8 cellular contexts compared by ENCODE assay signal in the genomic region with DNA sequence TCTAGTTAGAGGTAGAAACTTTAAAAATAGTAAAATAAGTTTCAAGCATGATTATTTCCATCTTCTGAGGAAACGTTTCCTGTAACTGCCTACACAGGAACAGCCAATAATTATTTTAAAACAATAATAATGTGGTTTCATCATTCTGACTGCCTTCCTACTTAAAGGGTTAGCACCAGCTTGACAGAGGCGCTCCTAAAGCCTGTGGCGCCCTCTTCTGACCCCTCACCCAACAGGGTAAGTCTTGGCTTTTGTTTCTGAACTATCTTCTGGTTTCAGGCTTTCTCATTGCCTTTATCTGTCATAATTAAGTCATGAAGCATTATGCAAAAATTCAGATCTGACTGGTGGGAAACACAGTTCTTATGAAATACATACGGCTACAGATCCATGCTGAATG.
DNase-seq lines count a peak whose midpoint lies in the region; ATAC-seq and TF ChIP-seq lines count a peak whose summit lies in the region.
"Had no signal": no experiment of that assay in that cellular context is flagged by ENCODE, and none has a peak within 500 bp of the region (broad histone marks: within the 10 kb centered on the region; RNA-seq: fewer than 3 reads in every experiment).

No MANE protein-coding gene starts in this region.

- TF ChIP-seq CTCF in SU-DHL-6 (IDR thresholded peaks at IDR 0.05; ENCODE audit: insufficient read depth, low read length, poor library complexity, severe bottlenecking) (peak; percentile 33), vagina (IDR thresholded peaks at IDR 0.05) (no peak)

- no peaks in the 10 kb centered on the region for H3K9me2 ChIP-seq in SU-DHL-6 (replicated peaks; ENCODE audit: insufficient read depth, low read length)

- H3K36me3 Mint-ChIP-seq in activated naive CD4-positive, alpha-beta T cell treated with anti-CD3 and anti-CD28 coated beads, Interleukin-2, amount 50 U/mL, for 72 hours, result peaks cover 0 to 6% of the 10 kb centered on the region in 2 donors
- H3K36me3 Mint-ChIP-seq in naive B cell, result no peaks in the 10 kb centered on the region

- peak overlapping the region; percentile 12 to 76 for H3K27ac Mint-ChIP-seq in activated naive CD4-positive, alpha-beta T cell treated with anti-CD3 and anti-CD28 coated beads, Interleukin-2, amount 50 U/mL, for 72 hours
- peak overlapping the region in 4 of 6 donors; percentile 60 to 83 (median 74) for H3K27ac Mint-ChIP-seq in naive B cell

- H3K9me3 ChIP-seq in SU-DHL-6 (ENCODE audit: insufficient read depth, low read length) (no peaks in the 10 kb centered on the region), vagina (no peaks in the 10 kb centered on the region)
- H3K9me3 ChIP-seq: thoracic aorta had no signal

- H3F3A ChIP-seq in SU-DHL-6 (ENCODE audit: insufficient read depth), result no peaks in the 10 kb centered on the region

- no peaks in the 10 kb centered on the region for H3K9me3 Mint-ChIP-seq in activated naive CD4-positive, alpha-beta T cell treated with anti-CD3 and anti-CD28 coated beads, Interleukin-2, amount 50 U/mL, for 72 hours
- H3K9me3 Mint-ChIP-seq in naive B cell, result peaks cover 0 to 5% (median 0%) of the 10 kb centered on the region in 7 donors

- peak overlapping the region in 3 of 8 donors; percentile 14 to 61 (median 32) for H3K4me3 Mint-ChIP-seq in naive B cell

- H3K9ac ChIP-seq in SU-DHL-6 (ENCODE audit: low read length), result no peak overlapping the region

- H3K27me3 Mint-ChIP-seq in naive B cell, result no peaks in the 10 kb centered on the region

- H3K27me3 ChIP-seq in SU-DHL-6 (ENCODE audit: low read length) (no peaks in the 10 kb centered on the region), vagina (no peaks in the 10 kb centered on the region)

- H3K36me3 ChIP-seq in SU-DHL-6 (ENCODE audit: low read length), result no peaks in the 10 kb centered on the region
- no peaks in the 10 kb centered on the region for H3K36me3 ChIP-seq in vagina
- H3K36me3 ChIP-seq: thoracic aorta had no signal

- H3K4me3 ChIP-seq in SU-DHL-6 (ENCODE audit: insufficient read depth, low read length, poor library complexity, severe bottlenecking) (no peak overlapping the region), vagina (no peak overlapping the region)
- H3K4me3 ChIP-seq: thoracic aorta had no signal

- DNase-seq in activated naive CD4-positive, alpha-beta T cell treated with anti-CD3 and anti-CD28 coated beads, Interleukin-2, amount 50 U/mL, for 72 hours (ENCODE audit: low spot score in 2 of 2), result peak; percentile 58 to 76
- DNase-seq in naive B cell (peak; percentile 55), DMS114 treated with DMSO at 0.1 percent for 48 hours (lab: John Stamatoyannopoulos, UW; ENCODE audit: unreplicated experiment) (no peak), vagina (ENCODE audit: extremely low spot score in 2 of 2) (no peak)

- intact Hi-C loops in vagina (cut with DNase I), result no loop called here

- H3K4me2 ChIP-seq in SU-DHL-6 (ENCODE audit: low read depth, low read length, poor library complexity, severe bottlenecking), result no peak overlapping the region

- H3K4me1 ChIP-seq in vagina, result no peaks in the 10 kb centered on the region

- ATAC-seq in GM19025 (IDR thresholded peaks at IDR 0.05; ENCODE audit: low read depth, unreplicated experiment), result peak; percentile 94
- ATAC-seq in HG03025 (IDR thresholded peaks at IDR 0.05; ENCODE audit: low FRiP score, unreplicated experiment), result peak; percentile 91
- ATAC-seq in activated naive CD4-positive, alpha-beta T cell treated with anti-CD3 and anti-CD28 coated beads, Interleukin-2, amount 50 U/mL, for 72 hours, result peak; percentile 99
- ATAC-seq in naive B cell (ENCODE audit: low read depth in 2 of 2), result peak; percentile 96

- H2AFZ ChIP-seq in SU-DHL-6 (ENCODE audit: low read depth, low read length, severe bottlenecking), result no peak overlapping the region

- TF ChIP-seq POLR2A in vagina (IDR thresholded peaks at IDR 0.05), result no peak

- H3K4me1 Mint-ChIP-seq in naive B cell, result peaks cover 12 to 40% (median 19%) of the 10 kb centered on the region in 3 donors

- H3K79me2 ChIP-seq in SU-DHL-6 (ENCODE audit: insufficient read depth, low read length), result no peaks in the 10 kb centered on the region

- H4K20me1 ChIP-seq in SU-DHL-6 (ENCODE audit: low read depth, low read length), result no peaks in the 10 kb centered on the region

- H3K27ac ChIP-seq in SU-DHL-6 (ENCODE audit: low read depth, low read length) (no peak overlapping the region), vagina (no peak overlapping the region)
- H3K27ac ChIP-seq: thoracic aorta had no signal

Comparison
In these comparisons a context has a peak if more than half of its experiments do, and no peak if none do; other contexts are left out.
1. DNase-seq: peak in activated naive CD4-positive, alpha-beta T cell treated with anti-CD3 and anti-CD28 coated beads, Interleukin-2, amount 50 U/mL, for 72 hours (2 of 2) and naive B cell (single experiment); none in DMS114 treated with DMSO at 0.1 percent for 48 hours (single experiment) and vagina (0 of 2).
2. Peak in every context shown above with its lines, with median percentiles within 50 percentile points of each other: ATAC-seq.